In the genomic region with DNA sequence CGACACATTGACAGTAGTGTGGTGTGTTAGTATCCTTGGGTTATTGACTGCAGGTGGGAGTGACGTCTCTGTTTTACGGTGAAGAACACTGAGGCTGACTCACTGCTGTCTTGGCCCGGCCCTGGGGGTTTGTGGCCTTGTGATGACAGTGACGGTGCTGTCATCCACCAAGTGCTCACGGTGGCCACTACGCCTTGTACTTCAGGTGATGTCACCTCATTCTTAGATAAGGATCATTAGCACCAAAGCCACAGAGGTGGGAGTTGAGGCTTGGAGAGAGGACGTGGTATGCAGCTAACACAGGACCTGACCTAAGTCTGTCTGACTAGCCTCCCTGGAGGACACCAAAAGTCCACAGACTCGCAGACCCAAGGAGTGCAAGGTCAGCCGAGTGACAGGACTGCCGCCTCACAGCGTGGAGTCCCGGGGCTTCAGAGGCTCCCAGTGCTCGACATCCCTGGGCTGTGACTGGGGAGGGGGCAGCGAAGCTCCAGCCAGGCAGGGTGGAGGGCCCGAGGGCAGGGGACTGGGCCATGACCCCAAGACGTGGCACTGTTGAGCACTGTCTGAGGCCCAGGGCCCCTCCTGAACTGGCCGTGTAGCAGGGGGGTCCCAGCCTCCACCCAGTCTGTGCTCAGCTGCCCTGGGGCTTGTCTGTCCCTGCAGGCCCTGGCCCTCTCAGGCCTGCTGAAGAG, we compare ENCODE assay signal across 10 cellular contexts. TPM values are rescaled to one million over a fixed set of nuclear protein-coding genes. Genes with fewer than 3 reads are reported as not detected.
A peak's percentile ranks its signal among the peaks of the same experiment; 100 is the strongest.
DNase-seq lines count a peak whose midpoint lies in the region; ATAC-seq and TF ChIP-seq lines count a peak whose summit lies in the region.
"Had no signal": no experiment of that assay in that cellular context is flagged by ENCODE, and none has a peak within 500 bp of the region (broad histone marks: within the 10 kb centered on the region; RNA-seq: fewer than 3 reads in every experiment).

No MANE protein-coding gene starts in this region.

- H3K27me3 Mint-ChIP-seq in chondrocyte (ENCODE audit: low read depth), result no peaks in the 10 kb centered on the region

- TF ChIP-seq CTCF in chondrocyte (IDR thresholded peaks at IDR 0.05), result no peak

- peak overlapping the region; percentile 8 for H3K27ac Mint-ChIP-seq in chondrocyte (ENCODE audit: unreplicated experiment)

- no peaks in the 10 kb centered on the region for H3K4me1 Mint-ChIP-seq in chondrocyte (ENCODE audit: low read depth)

- no peaks in the 10 kb centered on the region for H3K9me3 Mint-ChIP-seq in chondrocyte (ENCODE audit: low read depth)

- peaks cover 5% of the 10 kb centered on the region for H3K36me3 Mint-ChIP-seq in chondrocyte (ENCODE audit: low read depth)

- peak; percentile 40 for ATAC-seq in GM18867 (IDR thresholded peaks at IDR 0.05; ENCODE audit: unreplicated experiment)
- no peak for ATAC-seq in HG03342 (IDR thresholded peaks at IDR 0.05; ENCODE audit: unreplicated experiment)

- no peak overlapping the region for H3K4me3 Mint-ChIP-seq in chondrocyte (ENCODE audit: unreplicated experiment)

- peak; percentile 69 for DNase-seq in activated CD4-positive, alpha-beta T cell treated with anti-CD3 and anti-CD28 coated beads for 48 hours
- no peak for DNase-seq in chondrocyte (ENCODE audit: low spot score)
- DNase-seq in stimulated activated CD8-positive, alpha-beta memory T cell treated with anti-CD3 and anti-CD28 coated beads, Interleukin-12 subunit alpha, Interleukin-12 subunit beta, amount 100 ng/mL, for 1 hour (ENCODE audit: low read depth), result peak; percentile 15
- no peak for DNase-seq in NCI-H510A treated with DMSO at 0.1 percent for 48 hours (lab: John Stamatoyannopoulos, UW)
- DNase-seq in effector CD8-positive, alpha-beta T cell (lab: John Stamatoyannopoulos, UW), result no peak
- no peak for DNase-seq in NAMALWA (ENCODE audit: low spot score)
- DNase-seq: NCI-H2029, SJCRH30 had no signal

RNA-seq across cellular contexts. Expression of gene NAT10, which starts 56.5 kb away (rescaled TPM):
- total RNA-seq in chondrocyte, result 24.6 to 37.7 TPM (median 25.8 TPM) in 3 replicates

Comparison
In these comparisons a context has a peak if more than half of its experiments do, and no peak if none do; other contexts are left out.
1. DNase-seq: peak in activated CD4-positive, alpha-beta T cell treated with anti-CD3 and anti-CD28 coated beads for 48 hours (single experiment) and stimulated activated CD8-positive, alpha-beta memory T cell treated with anti-CD3 and anti-CD28 coated beads, Interleukin-12 subunit alpha, Interleukin-12 subunit beta, amount 100 ng/mL, for 1 hour (single experiment); none in chondrocyte (single experiment), NCI-H510A treated with DMSO at 0.1 percent for 48 hours (single experiment), effector CD8-positive, alpha-beta T cell (single experiment) and NAMALWA (single experiment).